19 cellular contexts compared by ENCODE assay signal in the genomic region with DNA sequence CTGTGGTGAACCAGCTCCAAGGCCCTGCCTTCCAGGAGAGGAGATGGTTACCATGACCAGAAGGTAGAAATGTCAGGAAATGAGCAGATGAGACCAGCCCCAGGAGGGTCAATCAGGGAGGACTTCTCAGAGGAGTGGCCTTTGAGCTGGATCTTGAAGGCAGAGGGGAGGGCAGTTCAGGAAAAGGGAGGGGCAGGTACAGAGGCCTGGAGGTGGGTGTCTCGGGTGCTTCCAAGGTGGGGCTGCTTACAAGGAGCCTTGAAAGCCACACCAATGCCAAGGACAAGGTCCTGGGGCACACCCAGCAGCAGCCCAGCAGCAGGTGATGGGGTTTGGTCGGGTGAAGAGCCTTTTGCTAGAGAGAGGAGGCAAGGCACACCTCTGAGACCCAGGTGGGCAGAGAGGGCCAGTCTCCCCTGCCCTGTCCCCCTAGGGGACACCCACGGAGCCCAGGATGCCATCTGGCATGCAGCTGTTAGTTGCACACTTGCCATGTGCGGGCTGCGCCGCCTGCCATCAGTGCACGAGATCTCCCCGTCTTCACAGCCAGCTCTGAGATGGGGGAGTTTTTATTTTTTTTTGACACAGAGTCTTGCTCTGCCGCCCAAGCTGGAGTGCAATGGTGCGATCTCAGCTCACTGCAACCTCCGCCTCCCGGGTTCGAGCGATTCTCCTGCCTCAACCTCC.
"Had no signal": no experiment of that assay in that cellular context is flagged by ENCODE, and none has a peak within 500 bp of the region (broad histone marks: within the 10 kb centered on the region; RNA-seq: fewer than 3 reads in every experiment).

No MANE protein-coding gene starts in this region.

- H3K9me3 Mint-ChIP-seq: activated naive CD8-positive, alpha-beta T cell treated with anti-CD3 and anti-CD28 coated beads for 36 hours; naive B cell; stimulated activated naive B cell treated with anti-CD40 and anti-IgM and Interleukin-4, amounts not matched to agents 10 μg/mL and 1 μg/mL and 100 μg/mL, for 72 hours; T-cell had no signal

- DNase-seq: activated CD4-positive, alpha-beta T cell treated with anti-CD3 and anti-CD28 coated beads, Interleukin-2, amount 50 U/mL, for 48 hours; activated CD4-positive, CD25-positive, alpha-beta regulatory T cell treated with anti-CD3 and anti-CD28 coated beads, Interleukin-2, amount 50 U/mL, for 72 hours; activated effector memory CD4-positive, alpha-beta T cell treated with anti-CD3 and anti-CD28 coated beads, Interleukin-2, amount 50 U/mL, for 16 hours; activated naive CD8-positive, alpha-beta T cell treated with anti-CD3 and anti-CD28 coated beads for 36 hours; amygdala; body of pancreas; central memory CD4-positive, alpha-beta T cell; cortex of kidney; effector memory CD4-positive, alpha-beta T cell; heart right ventricle; midbrain; naive B cell; stimulated activated CD4-positive, alpha-beta T cell treated with anti-CD3 and anti-CD28 coated beads, Interleukin-12 subunit alpha, Interleukin-12 subunit beta, amount 100 ng/mL, for 4 hours; stimulated activated naive B cell treated with anti-CD40 and anti-IgM and Interleukin-4, amounts not matched to agents 10 μg/mL and 1 μg/mL and 100 μg/mL, for 72 hours; T-cell; T1000; tibial artery had no signal

- H3K36me3 Mint-ChIP-seq: activated naive CD8-positive, alpha-beta T cell treated with anti-CD3 and anti-CD28 coated beads for 36 hours had no signal

- ATAC-seq: body of pancreas; gastroesophageal sphincter; heart right ventricle; stimulated activated naive B cell treated with anti-CD40 and anti-IgM and Interleukin-4, amounts not matched to agents 10 μg/mL and 1 μg/mL and 100 μg/mL, for 72 hours; T-cell had no signal

- H3K4me1 ChIP-seq: body of pancreas, gastroesophageal sphincter, heart right ventricle, tibial artery, vagina had no signal

- H3K4me3 ChIP-seq: body of pancreas, gastroesophageal sphincter, heart right ventricle, tibial artery, vagina had no signal

- H3K27me3 ChIP-seq: body of pancreas, gastroesophageal sphincter, heart right ventricle, tibial artery, vagina had no signal

- H3K4me3 Mint-ChIP-seq: activated naive CD8-positive, alpha-beta T cell treated with anti-CD3 and anti-CD28 coated beads for 36 hours; naive B cell; stimulated activated naive B cell treated with anti-CD40 and anti-IgM and Interleukin-4, amounts not matched to agents 10 μg/mL and 1 μg/mL and 100 μg/mL, for 72 hours; T-cell had no signal

- H3K27me3 Mint-ChIP-seq: activated naive CD8-positive, alpha-beta T cell treated with anti-CD3 and anti-CD28 coated beads for 36 hours; naive B cell; stimulated activated naive B cell treated with anti-CD40 and anti-IgM and Interleukin-4, amounts not matched to agents 10 μg/mL and 1 μg/mL and 100 μg/mL, for 72 hours; T-cell had no signal

- H3K27ac ChIP-seq: body of pancreas, gastroesophageal sphincter, heart right ventricle, tibial artery, vagina had no signal

- H3K9me3 ChIP-seq: body of pancreas, gastroesophageal sphincter, heart right ventricle, tibial artery, vagina had no signal

- H3K4me1 Mint-ChIP-seq: activated naive CD8-positive, alpha-beta T cell treated with anti-CD3 and anti-CD28 coated beads for 36 hours had no signal

- H3K27ac Mint-ChIP-seq: activated naive CD8-positive, alpha-beta T cell treated with anti-CD3 and anti-CD28 coated beads for 36 hours; T-cell had no signal
